ENCODE assay signal across 18 cellular contexts in the genomic region with DNA sequence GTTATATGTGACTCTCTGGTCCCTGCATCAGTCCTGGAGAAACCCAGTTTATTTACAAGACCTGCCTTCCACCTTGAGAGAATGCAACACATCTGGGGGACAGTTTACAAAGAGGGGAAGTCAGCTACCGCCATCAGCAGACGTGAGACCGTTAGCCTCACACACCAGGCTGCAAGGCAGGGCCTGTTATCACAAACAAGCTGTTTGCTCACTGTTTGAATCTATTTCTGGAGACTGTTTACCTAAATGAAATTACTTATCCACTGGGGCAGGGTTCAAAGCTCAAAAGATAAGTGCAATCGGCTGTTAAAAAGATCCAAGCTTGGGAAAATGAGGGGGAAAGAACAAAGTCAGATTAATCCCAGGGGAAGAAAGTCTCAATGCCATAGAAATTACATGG.
"Had no signal": no experiment of that assay in that cellular context is flagged by ENCODE, and none has a peak within 500 bp of the region (broad histone marks: within the 10 kb centered on the region; RNA-seq: fewer than 3 reads in every experiment).

No MANE protein-coding gene starts in this region.

- H3K36me3 ChIP-seq: breast epithelium, left ventricle myocardium inferior, neutrophil, suprapubic skin had no signal

- H3K27me3 Mint-ChIP-seq: activated naive CD8-positive, alpha-beta T cell treated with anti-CD3 and anti-CD28 coated beads, Interleukin-2, amount 50 U/mL, for 24 hours had no signal

- H3K9me3 ChIP-seq: breast epithelium, left ventricle myocardium inferior, neutrophil, suprapubic skin had no signal

- H3K27me3 ChIP-seq: breast epithelium, neutrophil, suprapubic skin had no signal

- H3K36me3 Mint-ChIP-seq: naive B cell had no signal

- H3K9me3 Mint-ChIP-seq: activated naive CD4-positive, alpha-beta T cell treated with anti-CD3 and anti-CD28 coated beads for 36 hours; activated naive CD8-positive, alpha-beta T cell treated with anti-CD3 and anti-CD28 coated beads, Interleukin-2, amount 50 U/mL, for 24 hours; activated T-helper 2 cell treated with anti-CD3 and anti-CD28 coated beads, Interferon-gamma antibody, Interleukin-2, Interleukin-4, amounts not matched to agents 10 μg/mL and 5 μg/mL and 100 μg/mL, durations not matched to agents 14 hours and 24 hours and 36 hours had no signal

- H3K27ac Mint-ChIP-seq: activated naive CD4-positive, alpha-beta T cell treated with anti-CD3 and anti-CD28 coated beads for 36 hours; activated naive CD8-positive, alpha-beta T cell treated with anti-CD3 and anti-CD28 coated beads, Interleukin-2, amount 50 U/mL, for 24 hours; activated T-helper 2 cell treated with anti-CD3 and anti-CD28 coated beads, Interferon-gamma antibody, Interleukin-2, Interleukin-4, amounts not matched to agents 10 μg/mL and 5 μg/mL and 100 μg/mL, durations not matched to agents 14 hours and 24 hours and 36 hours; naive B cell had no signal

- DNase-seq: activated CD4-positive, CD25-positive, alpha-beta regulatory T cell treated with anti-CD3 and anti-CD28 coated beads, Interleukin-2, amount 50 U/mL, for 72 hours; activated naive CD4-positive, alpha-beta T cell treated with anti-CD3 and anti-CD28 coated beads for 36 hours; activated naive CD8-positive, alpha-beta T cell treated with anti-CD3 and anti-CD28 coated beads, Interleukin-2, amount 50 U/mL, for 24 hours; aorta; cerebellar nuclear complex; effector CD8-positive, alpha-beta T cell; head of caudate nucleus; left ventricle myocardium inferior; midbrain; naive B cell; retina; stimulated activated CD4-positive, alpha-beta T cell treated with anti-CD3 and anti-CD28 coated beads, Interleukin-4, amount 100 ng/mL, for 24 hours; stimulated activated naive CD4-positive, alpha-beta T cell; trophoblast cell had no signal

- H3K4me1 ChIP-seq: breast epithelium, suprapubic skin had no signal

- ATAC-seq: activated naive CD8-positive, alpha-beta T cell treated with anti-CD3 and anti-CD28 coated beads, Interleukin-2, amount 50 U/mL, for 24 hours had no signal

- H3K27ac ChIP-seq: breast epithelium, left ventricle myocardium inferior, neutrophil, suprapubic skin had no signal

- H3K4me3 Mint-ChIP-seq: activated naive CD4-positive, alpha-beta T cell treated with anti-CD3 and anti-CD28 coated beads for 36 hours; activated naive CD8-positive, alpha-beta T cell treated with anti-CD3 and anti-CD28 coated beads, Interleukin-2, amount 50 U/mL, for 24 hours; naive B cell had no signal

- H3K4me3 ChIP-seq: breast epithelium, left ventricle myocardium inferior, suprapubic skin had no signal
